ENCODE assay signal across 8 cellular contexts in genomic region chr2:218406209-218406948, GRCh38. TPM values are rescaled to one million over a fixed set of nuclear protein-coding genes. Genes with fewer than 3 reads are reported as not detected.
A peak's percentile ranks its signal among the peaks of the same experiment; 100 is the strongest.
DNase-seq lines count a peak whose midpoint lies in the region; ATAC-seq and TF ChIP-seq lines count a peak whose summit lies in the region.

No MANE protein-coding gene starts in this region.

- peak overlapping the region; percentile 64 for H3K4me3 Mint-ChIP-seq in endodermal cell

- 2% methylated on average over 54 of the region's 56 CpGs for WGBS in HUES64
- WGBS in endodermal cell (ENCODE audit: insufficient coverage in 1 of 2, insufficient read length in 1 of 2), 2 experiments, result 0 to 2% methylated on average over 14 to 56 of the region's 56 CpGs

- peak overlapping the region; percentile 96 for H3K27ac ChIP-seq in HUES64 (ENCODE audit: low read depth, low read length)
- H3K27ac ChIP-seq in endodermal cell (ENCODE audit: low read depth, low read length), result peak overlapping the region; percentile 87

- H3K36me3 Mint-ChIP-seq in endodermal cell (ENCODE audit: low read depth), result peaks cover 20% of the 10 kb centered on the region

- H3K27ac Mint-ChIP-seq in endodermal cell, result peak overlapping the region; percentile 95

- peak overlapping the region; percentile 85 for H3K9ac ChIP-seq in HUES64 (ENCODE audit: low read depth, low read length)
- H3K9ac ChIP-seq in NT2/D1 (ENCODE audit: insufficient read length, low read depth), result peak overlapping the region; percentile 88
- peak overlapping the region; percentile 59 for H3K9ac ChIP-seq in endodermal cell (ENCODE audit: extremely low read depth, low read length, poor library complexity, severe bottlenecking)

- TF ChIP-seq CTCF in endodermal cell (conservative IDR thresholded peaks at IDR 0.05), result peak; percentile 84

- peak overlapping the region; percentile 66 for H3K4me3 ChIP-seq in HUES64 (ENCODE audit: low read length)
- peak overlapping the region; percentile 49 for H3K4me3 ChIP-seq in NT2/D1 (ENCODE audit: insufficient read length, low read depth)
- H3K4me3 ChIP-seq in endodermal cell (ENCODE audit: low read length), result peak overlapping the region; percentile 78

- peaks cover 13% of the 10 kb centered on the region; the same call in 1 of the 2 replicates for H3K36me3 ChIP-seq in HUES64 (ENCODE audit: insufficient read depth, low read length)
- H3K36me3 ChIP-seq in NT2/D1 (ENCODE audit: insufficient read depth, insufficient read length, low read length), result peaks cover 35% of the 10 kb centered on the region
- peaks cover 33% of the 10 kb centered on the region for H3K36me3 ChIP-seq in endodermal cell (ENCODE audit: control insufficient read depth, insufficient read depth, low read length)

- H3K27me3 ChIP-seq in HUES64 (ENCODE audit: insufficient read depth, low read length) (no peaks in the 10 kb centered on the region), NT2/D1 (ENCODE audit: insufficient read depth, insufficient read length) (no peaks in the 10 kb centered on the region), endodermal cell (ENCODE audit: control insufficient read depth, insufficient read depth, low read length, poor library complexity, severe bottlenecking) (no peaks in the 10 kb centered on the region)

- peak; percentile 80 for ATAC-seq in GM21515 (IDR thresholded peaks at IDR 0.05; ENCODE audit: unreplicated experiment)

- no peaks in the 10 kb centered on the region for H3K9me3 ChIP-seq in HUES64 (ENCODE audit: insufficient read depth, low read depth, low read length)
- H3K9me3 ChIP-seq in NT2/D1 (ENCODE audit: insufficient read depth, low read length), result no peaks in the 10 kb centered on the region
- no peaks in the 10 kb centered on the region for H3K9me3 ChIP-seq in endodermal cell (ENCODE audit: control insufficient read depth, low read length)

- H3K4me1 Mint-ChIP-seq in endodermal cell, result peaks cover 17% of the 10 kb centered on the region

- H3K9me3 Mint-ChIP-seq in endodermal cell, result no peaks in the 10 kb centered on the region

- H3K4me1 ChIP-seq in HUES64 (ENCODE audit: insufficient read depth, low read length) (peaks cover 19% of the 10 kb centered on the region), NT2/D1 (ENCODE audit: insufficient read depth, insufficient read length) (peaks cover 20% of the 10 kb centered on the region), endodermal cell (ENCODE audit: control insufficient read depth, insufficient read depth, low read length) (peaks cover 11% of the 10 kb centered on the region)

- DNase-seq in DMS 273 treated with DMSO at 0.1 percent for 48 hours (lab: John Stamatoyannopoulos, UW) (peak; percentile 91), NT2/D1 (ENCODE audit: low read depth, low spot score) (peak; percentile 92), endodermal cell (peak; percentile 99), midbrain (lab: John Stamatoyannopoulos, UW) (peak; percentile 96)
- peak; percentile 82 for DNase-seq in activated CD8-positive, alpha-beta memory T cell treated with anti-CD3 and anti-CD28 coated beads, Interleukin-2, amount 50 U/mL, for 24 hours (ENCODE audit: extremely low read depth)
- DNase-seq in stimulated activated CD8-positive, alpha-beta memory T cell treated with anti-CD3 and anti-CD28 coated beads, Interleukin-15, amount 100 ng/mL, for 48 hours (ENCODE audit: low read depth in 2 of 2), result peak; percentile 94 to 96

- H3K27me3 Mint-ChIP-seq in endodermal cell (ENCODE audit: insufficient read depth), result no peaks in the 10 kb centered on the region

RNA-seq across cellular contexts. Expression of gene CTDSP1, which starts 6.7 kb away (rescaled TPM):
- 19.3 TPM for polyA plus RNA-seq in HUES64 (2013, experiment 1 of 2)
- 21.4 TPM for polyA plus RNA-seq in HUES64 (2013, experiment 2 of 2)
- total RNA-seq in endodermal cell, result 100 to 1,000 TPM in 1 of 2 donors, 10 to 100 TPM in 1; 66.8 to 123 TPM
- 44.8 TPM for polyA plus RNA-seq in endodermal cell (2013, experiment 1 of 2)
- polyA plus RNA-seq in endodermal cell (2013, experiment 2 of 2), result 37.9 TPM

RNA-seq across cellular contexts. Expression of gene VIL1, which starts 12.5 kb away (rescaled TPM):
- polyA plus RNA-seq in HUES64 (2013, experiment 1 of 2), result 8.5 TPM
- 6.3 TPM for polyA plus RNA-seq in HUES64 (2013, experiment 2 of 2)
- 10 to 100 TPM; 70.2 to 83.1 TPM for total RNA-seq in endodermal cell
- polyA plus RNA-seq in endodermal cell (2013, experiment 1 of 2), result 11.8 TPM
- 12.1 TPM for polyA plus RNA-seq in endodermal cell (2013, experiment 2 of 2)

RNA-seq across cellular contexts. Expression of gene SLC11A1, which starts 24.3 kb away (rescaled TPM):
- not detected for polyA plus RNA-seq in HUES64 (2013, experiment 1 of 2)
- not detected for polyA plus RNA-seq in HUES64 (2013, experiment 2 of 2)
- under 1 TPM in 1 of 2 donors, not detected in 1; 0.09 TPM for total RNA-seq in endodermal cell
- 0.50 TPM for polyA plus RNA-seq in endodermal cell (2013, experiment 1 of 2)
- not detected for polyA plus RNA-seq in endodermal cell (2013, experiment 2 of 2)

RNA-seq across cellular contexts. Expression of gene CATIP, which starts 49.7 kb away (rescaled TPM):
- not detected for polyA plus RNA-seq in HUES64 (2013, experiment 1 of 2)
- not detected for polyA plus RNA-seq in HUES64 (2013, experiment 2 of 2)
- 1 to 10 TPM in 1 of 2 donors, under 1 TPM in 1; 0.22 to 1.0 TPM for total RNA-seq in endodermal cell
- polyA plus RNA-seq in endodermal cell (2013, experiment 1 of 2), result 0.46 TPM
- polyA plus RNA-seq in endodermal cell (2013, experiment 2 of 2), result 0.46 TPM

Comparison
In these comparisons a context has a peak if more than half of its experiments do, and no peak if none do; other contexts are left out.
1. Peak in every context shown above with its lines: DNase-seq, ATAC-seq, H3K4me3 ChIP-seq and H3K27ac ChIP-seq.